In genomic region chr21:35438643-35439404, GRCh38 we compare ENCODE assay signal across 9 cellular contexts.
DNase-seq lines count a peak whose midpoint lies in the region; ATAC-seq, FAIRE-seq and TF ChIP-seq lines count a peak whose summit lies in the region.
"Had no signal": no experiment of that assay in that cellular context is flagged by ENCODE, and none has a peak within 500 bp of the region (broad histone marks: within the 10 kb centered on the region; RNA-seq: fewer than 3 reads in every experiment).

No MANE protein-coding gene starts in this region.

- no peaks in the 10 kb centered on the region for H3K27me3 Mint-ChIP-seq in GM23338 (ENCODE audit: insufficient read depth, low read depth, poor library complexity)

- TF ChIP-seq CTCF in GM13977 (IDR thresholded peaks at IDR 0.05; ENCODE audit: extremely low read depth, insufficient read depth, missing control alignments) = no peak
- no peak for TF ChIP-seq CTCF in GM23338 (conservative IDR thresholded peaks at IDR 0.05; ENCODE audit: low read depth in 2 of 2)

- no peaks in the 10 kb centered on the region for H4K20me1 ChIP-seq in GM23338 (replicated peaks; ENCODE audit: insufficient read depth)

- no peaks in the 10 kb centered on the region for H3K79me2 ChIP-seq in GM23338 (replicated peaks; ENCODE audit: insufficient read depth)

- H3K4me2 ChIP-seq in GM23338 = no peak overlapping the region

- peaks cover 8% of the 10 kb centered on the region; the same call in 1 of the 2 replicates for H3K9me2 ChIP-seq in GM23338 (ENCODE audit: insufficient read depth)

- no peaks in the 10 kb centered on the region for H3F3A ChIP-seq in GM23338 (replicated peaks; ENCODE audit: low read depth)

- H3K4me1 ChIP-seq in GM23338 (ENCODE audit: insufficient read depth) = no peaks in the 10 kb centered on the region

- H3K27me3 ChIP-seq in GM23338 (ENCODE audit: insufficient read depth) = no peaks in the 10 kb centered on the region

- peaks cover 19% of the 10 kb centered on the region for H3K9me3 Mint-ChIP-seq in GM23338

- H3K4me1 Mint-ChIP-seq in GM23338 = peaks cover 9% of the 10 kb centered on the region

- ATAC-seq in GM23338 (no peak), left lobe of liver (peak; percentile 23), GM21447 (IDR thresholded peaks at IDR 0.05; ENCODE audit: unreplicated experiment) (no peak)

- no peak overlapping the region for H3K4me3 Mint-ChIP-seq in GM23338

- H3K36me3 ChIP-seq in GM23338 (ENCODE audit: insufficient read depth) = no peaks in the 10 kb centered on the region

- H3K4me3 ChIP-seq in GM23338 = no peak overlapping the region
- H3K4me3 ChIP-seq: skin epidermis had no signal

- H3K36me3 Mint-ChIP-seq in GM23338 (ENCODE audit: low read depth) = peaks cover 17% of the 10 kb centered on the region; the same call in 2 of the 3 replicates

- no peak for FAIRE-seq in RCC 7860 (lab: Jason Lieb, UNC)
- no peak for FAIRE-seq in GM19239 (lab: Jason Lieb, UNC)

- in situ Hi-C loops in GM13977 (cut with MboI; ENCODE audit: low pct_unique_long_range_greater_than_20kb, low sequenced_read_pairs, unreplicated experiment) (no loop called here), SK-MEL-5 (cut with HindIII; ENCODE audit: low pct_unique_long_range_greater_than_20kb, low sequenced_read_pairs) (no loop called here)

- H3K27ac ChIP-seq in GM23338 (ENCODE audit: low read depth) = no peak overlapping the region

- peak overlapping the region; percentile 33; the same call in 1 of the 2 replicates for H2AFZ ChIP-seq in GM23338

- peak; percentile 36 for DNase-seq in GM13977 (ENCODE audit: low spot score)
- DNase-seq in GM23338 (ENCODE audit: low spot score) = no peak
- DNase-seq in SK-MEL-5 (ENCODE audit: low read depth, low spot score) = peak; percentile 58
- DNase-seq in left lobe of liver (ENCODE audit: low spot score) = no peak
- DNase-seq in RCC 7860 (ENCODE audit: low spot score) = no peak
- DNase-seq in NK-92 (lab: John Stamatoyannopoulos, UW; ENCODE audit: unreplicated experiment) = no peak
- no peak for DNase-seq in GM19239 (ENCODE audit: insufficient read length, low spot score)

- H3K27ac Mint-ChIP-seq in GM23338 = no peak overlapping the region

TF ChIP-seq in GM23338, 12 proteins besides CTCF, POLR2A, EP300 and RAD21:
- TF ChIP-seq ZNF114 (CRISPR knock-in tag; IDR thresholded peaks at IDR 0.05) (no peak), ZNF462 (CRISPR knock-in tag; IDR thresholded peaks at IDR 0.05) (no peak), REST (IDR thresholded peaks at IDR 0.05; ENCODE audit: unreplicated experiment) (no peak), NANOG (IDR thresholded peaks at IDR 0.05; ENCODE audit: borderline replicate concordance) (no peak), ZNF331 (CRISPR knock-in tag; IDR thresholded peaks at IDR 0.05; ENCODE audit: low read depth) (no peak), CREB1 (CRISPR knock-in tag; IDR thresholded peaks at IDR 0.05; ENCODE audit: low read depth) (no peak), JUNB (IDR thresholded peaks at IDR 0.05; ENCODE audit: unreplicated experiment) (no peak), EZH2 (IDR thresholded peaks at IDR 0.05; ENCODE audit: low read depth, unreplicated experiment) (no peak), STAT1 (IDR thresholded peaks at IDR 0.05; ENCODE audit: unreplicated experiment) (no peak), ETS1 (IDR thresholded peaks at IDR 0.05) (no peak), EZH2phosphoT487 (IDR thresholded peaks at IDR 0.05; ENCODE audit: unreplicated experiment) (no peak), POLR2AphosphoS5 (IDR thresholded peaks at IDR 0.05; ENCODE audit: low read depth) (no peak)
TF ChIP-seq in GM23338: peak in this region for 0.

Comparison
In these comparisons a context has a peak if more than half of its experiments do, and no peak if none do; other contexts are left out.
1. DNase-seq: peak in GM13977 (single experiment) and SK-MEL-5 (single experiment); none in GM23338 (single experiment), left lobe of liver (single experiment), RCC 7860 (single experiment), NK-92 (single experiment) and GM19239 (single experiment).